22 cellular contexts compared by ENCODE assay signal in genomic region chr19:29495971-29496441, GRCh38. TPM values are rescaled to one million over a fixed set of nuclear protein-coding genes. Genes with fewer than 3 reads are reported as not detected.
DNase-seq lines count a peak whose midpoint lies in the region; ATAC-seq, FAIRE-seq and TF ChIP-seq lines count a peak whose summit lies in the region.
"Had no signal": no experiment of that assay in that cellular context is flagged by ENCODE, and none has a peak within 500 bp of the region (broad histone marks: within the 10 kb centered on the region; RNA-seq: fewer than 3 reads in every experiment).

No MANE protein-coding gene starts in this region.

- in situ Hi-C loops in Panc1 (cut with HindIII; ENCODE audit: low pct_unique_long_range_greater_than_20kb, low sequenced_read_pairs), result no loop called here

- no peaks in the 10 kb centered on the region for H3K9me3 ChIP-seq in Panc1 (ENCODE audit: control insufficient read depth, insufficient read depth, low read depth, low read length)
- no peaks in the 10 kb centered on the region for H3K9me3 ChIP-seq in neuronal stem cell (replicated peaks in 1 of 2; ENCODE audit: control insufficient read depth in 2 of 2, insufficient read depth in 1 of 2, low read depth in 1 of 2, low read length in 2 of 2)
- H3K9me3 ChIP-seq: SJSA1 had no signal

- no CpG with 5 or more reads among the region's 4 CpGs for WGBS in neuronal stem cell (ENCODE audit: extremely low coverage in 2 of 2, insufficient read length in 2 of 2, insufficient replicate concordance in 1 of 2), 2 donors

- H3K4me1 ChIP-seq in Panc1 (ENCODE audit: control insufficient read depth, insufficient read depth, low read length), result no peaks in the 10 kb centered on the region
- no peaks in the 10 kb centered on the region for H3K4me1 ChIP-seq in neuronal stem cell (ENCODE audit: control insufficient read depth in 2 of 2, insufficient read depth in 1 of 2, low read depth in 1 of 2, low read length in 2 of 2)
- H3K4me1 ChIP-seq: SJSA1 had no signal

- no peak for FAIRE-seq in H54 (lab: Jason Lieb, UNC)
- FAIRE-seq: HTR-8/SVneo had no signal

- H3K27me3 ChIP-seq in Panc1 (ENCODE audit: control insufficient read depth, insufficient read depth, low read length) (peaks cover 20% of the 10 kb centered on the region), neuronal stem cell (ENCODE audit: control insufficient read depth in 3 of 3, insufficient read depth in 3 of 3, low read depth in 1 of 3, low read length in 3 of 3) (peaks cover 0 to 6% (median 0%) of the 10 kb centered on the region in 3 experiments)
- H3K27me3 ChIP-seq: SJSA1 had no signal

- POLR2A ChIA-PET in Panc1 (lab: Charles Lee), result no interaction called here

- no peak overlapping the region for H3K4ac ChIP-seq in neuronal stem cell (ENCODE audit: low read length)

- CTCF ChIA-PET in Panc1 (lab: Charles Lee), result no interaction called here

- H4K8ac ChIP-seq in neuronal stem cell (ENCODE audit: low read depth, low read length), result no peak overlapping the region

- H2AFZ ChIP-seq in neuronal stem cell (ENCODE audit: low read length), result no peak overlapping the region
- H2AFZ ChIP-seq: PC-9 had no signal

- peak; percentile 58; the same call in 1 of the 2 replicates for ATAC-seq in Panc1
- peak; percentile 15 for ATAC-seq in esophagus mucosa
- no peak for ATAC-seq in HG03442 (IDR thresholded peaks at IDR 0.05; ENCODE audit: unreplicated experiment)

- H3K27ac ChIP-seq in Panc1 (ENCODE audit: low read length) (no peak overlapping the region), neuronal stem cell (replicated peaks; ENCODE audit: low read length) (no peak overlapping the region)
- H3K27ac ChIP-seq: C4-2B, PC-9, SJSA1 had no signal

- intact Hi-C loops in Panc1 (cut with micrococcal nuclease; ENCODE audit: unreplicated experiment), result no loop called here

- H2BK15ac ChIP-seq in neuronal stem cell (ENCODE audit: low read length), result peak overlapping the region; percentile 63

- no peak overlapping the region for H3K14ac ChIP-seq in neuronal stem cell (ENCODE audit: low read length)

- H2AK5ac ChIP-seq in neuronal stem cell (ENCODE audit: low read depth, low read length), result peak overlapping the region; percentile 47

- H2BK5ac ChIP-seq in neuronal stem cell (ENCODE audit: low read length), result no peak overlapping the region

- no peak overlapping the region for H3K23ac ChIP-seq in neuronal stem cell (ENCODE audit: low read depth, low read length, poor library complexity)

- H3K9ac ChIP-seq in neuronal stem cell (ENCODE audit: low read depth, low read length, poor library complexity), result no peak overlapping the region

- H4K91ac ChIP-seq in neuronal stem cell (ENCODE audit: low read depth, low read length, poor library complexity), result no peak overlapping the region

- TF ChIP-seq POLR2A in H54 (IDR thresholded peaks at IDR 0.05; ENCODE audit: low read depth, low read length), result no peak

- BruUV-seq in Panc1 (replicated peaks; lab: Mats Ljungman, UMichigan), result no TSS peak

- no peaks in the 10 kb centered on the region for H3K79me1 ChIP-seq in neuronal stem cell (ENCODE audit: low read depth, low read length)

- H3K4me2 ChIP-seq in neuronal stem cell (ENCODE audit: insufficient read depth, low read length, poor library complexity, severe bottlenecking), result no peak overlapping the region
- H3K4me2 ChIP-seq: PC-9 had no signal

- H3K4me3 ChIP-seq in Panc1 (ENCODE audit: low read depth in 2 of 2, low read length in 2 of 2) (no peak overlapping the region), neuronal stem cell (ENCODE audit: low read length in 2 of 2) (no peak overlapping the region)
- H3K4me3 ChIP-seq: PC-9, SJSA1 had no signal

- H2BK12ac ChIP-seq in neuronal stem cell (ENCODE audit: low read length), result no peak overlapping the region

- H3K36me3 ChIP-seq in Panc1 (ENCODE audit: control insufficient read depth, insufficient read depth, low read length) (no peaks in the 10 kb centered on the region), neuronal stem cell (replicated peaks in 1 of 2; ENCODE audit: control insufficient read depth in 2 of 2, insufficient read depth in 2 of 2, low read length in 2 of 2) (no peaks in the 10 kb centered on the region)
- H3K36me3 ChIP-seq: SJSA1 had no signal

- H3K18ac ChIP-seq in neuronal stem cell (ENCODE audit: low read length), result peak overlapping the region; percentile 88

- no peak overlapping the region for H2BK120ac ChIP-seq in neuronal stem cell (ENCODE audit: low read depth, low read length)

- no peak for TF ChIP-seq CTCF in Panc1 (IDR thresholded peaks at IDR 0.05)

- DNase-seq in Panc1 (ENCODE audit: low read depth, low spot score) (no peak), neuronal stem cell (ENCODE audit: low spot score) (no peak), ureter (ENCODE audit: low spot score) (peak; percentile 9), activated gamma-delta T cell treated with Interleukin-2 at 50 U/mL for 16 hours (no peak), H54 (ENCODE audit: insufficient read length, low spot score) (no peak)
- DNase-seq: AML-193, DND-41, HCEC 1CT, Karpas-422, NCI-H1048, NCI-H1436, NCI-H1930, NCI-H226, NCI-H524 treated with DMSO at 0.1 percent for 48 hours, PC-9 had no signal

RNA-seq across cellular contexts. Expression of gene VSTM2B, which starts 29.8 kb away (rescaled TPM):
- total RNA-seq in Panc1 (2021; ENCODE audit: unreplicated experiment) (not detected), esophagus mucosa (not detected), ureter (not detected)
- not detected for polyA plus RNA-seq in Panc1 (2012; ENCODE audit: insufficient read length)
- 2.1 TPM for polyA plus RNA-seq in neuronal stem cell (2013, experiment 1 of 2)
- polyA plus RNA-seq in neuronal stem cell (2013, experiment 2 of 2), result 2.2 TPM
- total RNA-seq: MCF 10A, PC-9, SJSA1 had no signal
- polyA plus RNA-seq: IgD-negative memory B cell had no signal
